ENCODE assay signal across 8 cellular contexts in genomic region chr20:48620486-48621255, GRCh38.
A peak's percentile ranks its signal among the peaks of the same experiment; 100 is the strongest.
DNase-seq lines count a peak whose midpoint lies in the region; ATAC-seq and TF ChIP-seq lines count a peak whose summit lies in the region.

No MANE protein-coding gene starts in this region.

- no peaks in the 10 kb centered on the region for H3K36me3 Mint-ChIP-seq in HFFc6 (ENCODE audit: low read depth)

- DNase-seq in COLO668 (lab: John Stamatoyannopoulos, UW; ENCODE audit: unreplicated experiment): peak; percentile 59
- DNase-seq in HFFc6: peak; percentile 68
- peak; percentile 62 for DNase-seq in NCI-H2227 treated with DMSO at 0.1 percent for 48 hours (lab: John Stamatoyannopoulos, UW)
- DNase-seq in activated CD4-positive, CD25-positive, alpha-beta regulatory T cell treated with anti-CD3 and anti-CD28 coated beads, Interleukin-2, amount 50 U/mL, for 16 hours (ENCODE audit: low read depth, low spot score): peak; percentile 39
- DNase-seq in central memory CD4-positive, alpha-beta T cell: peak; percentile 52
- DNase-seq in iris pigment epithelial cell (ENCODE audit: low read depth): peak; percentile 83
- peak; percentile 43 to 73 for DNase-seq in stimulated activated CD4-positive, alpha-beta T cell treated with anti-CD3 and anti-CD28 coated beads, Interleukin-12 subunit alpha, Interleukin-12 subunit beta, amount 100 ng/mL, for 24 hours (ENCODE audit: low read depth in 2 of 2)

- peak overlapping the region; percentile 87 for H3K4me3 Mint-ChIP-seq in HFFc6

- ATAC-seq in HG02623 (IDR thresholded peaks at IDR 0.05; ENCODE audit: unreplicated experiment): no peak

- peak; percentile 89 for TF ChIP-seq CTCF in HFFc6 (IDR thresholded peaks at IDR 0.05)

- H3K27ac Mint-ChIP-seq in HFFc6: peak overlapping the region; percentile 63

- no peaks in the 10 kb centered on the region for H3K9me3 Mint-ChIP-seq in HFFc6

- H3K27me3 Mint-ChIP-seq in HFFc6 (ENCODE audit: insufficient read depth): peaks cover 10% of the 10 kb centered on the region

- peaks cover 20% of the 10 kb centered on the region for H3K4me1 Mint-ChIP-seq in HFFc6 (ENCODE audit: low read depth)
